1 cellular context compared by ENCODE assay signal in genomic region chr7:133742709-133743538, GRCh38.
TF ChIP-seq lines count a peak whose summit lies in the region.

No MANE protein-coding gene starts in this region.

TF ChIP-seq in Ishikawa, 13 proteins besides CTCF, POLR2A, EP300 and RAD21 (continued from another document):
- no peak for TF ChIP-seq TCF12 (IDR thresholded peaks at IDR 0.05; ENCODE audit: low read depth)
